Comparison of ENCODE assay signal across 21 cellular contexts in the genomic region with DNA sequence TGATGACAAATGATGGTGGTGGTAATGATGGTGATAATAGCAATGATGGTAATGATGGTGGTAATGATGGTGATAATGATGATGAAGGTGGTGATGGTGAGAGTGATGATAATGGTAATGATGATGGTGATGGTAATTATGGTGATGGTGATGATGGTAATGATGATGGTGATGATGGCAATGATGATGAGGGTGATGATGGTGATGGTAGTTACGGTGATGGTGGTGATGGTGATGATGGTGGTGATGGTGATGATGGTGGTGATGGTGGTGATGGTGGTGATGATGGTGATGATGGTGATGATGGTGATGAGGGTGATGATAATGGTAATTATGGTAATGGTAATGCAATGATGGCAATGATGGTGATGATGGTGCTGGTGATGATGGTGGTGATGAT.
DNase-seq lines count a peak whose midpoint lies in the region; ATAC-seq, FAIRE-seq and TF ChIP-seq lines count a peak whose summit lies in the region.
"Had no signal": no experiment of that assay in that cellular context is flagged by ENCODE, and none has a peak within 500 bp of the region (broad histone marks: within the 10 kb centered on the region; RNA-seq: fewer than 3 reads in every experiment).

No MANE protein-coding gene starts in this region.

- WGBS in GM12878 (ENCODE audit: insufficient coverage, insufficient replicate concordance, low lambda C conversion rate, missing lambda C conversion rate): 75% methylated on average over 1 of the region's 1 CpG

- H3K4me1 ChIP-seq in GM12878 (ENCODE audit: control insufficient read depth, insufficient read depth, low read length) (no peaks in the 10 kb centered on the region), SJCRH30 (peaks cover 7% of the 10 kb centered on the region; the same call in 1 of the 2 replicates)
- H3K4me1 ChIP-seq: BLaER1 had no signal

- H3K27me3 ChIP-seq in GM12878 (replicated peaks in 1 of 2; ENCODE audit: control insufficient read depth in 2 of 2, insufficient read depth in 2 of 2, low read length in 1 of 2) (no peaks in the 10 kb centered on the region), SJCRH30 (no peaks in the 10 kb centered on the region)
- H3K27me3 ChIP-seq: BLaER1 had no signal

- no peak for TF ChIP-seq RAD21 in GM12878 (IDR thresholded peaks at IDR 0.05; ENCODE audit: insufficient read depth, low read depth, low read length)

- intact Hi-C loops in GM12878 (cut with micrococcal nuclease; ENCODE audit: unreplicated experiment): no loop called here

- TF ChIP-seq CTCF in GM12878 (IDR thresholded peaks at IDR 0.05 in 2 of 3, conservative IDR thresholded peaks at IDR 0.05 in 1 of 3; ENCODE audit: control insufficient read depth in 2 of 3, extremely low read depth in 1 of 3, insufficient read depth in 1 of 3, low read depth in 3 of 3, low read length in 3 of 3): no peak

- H3K36me3 ChIP-seq in GM12878 (ENCODE audit: control insufficient read depth in 2 of 2, insufficient read depth in 2 of 2, low read length in 1 of 2): no peaks in the 10 kb centered on the region
- no peaks in the 10 kb centered on the region for H3K36me3 ChIP-seq in SJCRH30
- H3K36me3 ChIP-seq: BLaER1 had no signal

- no peak overlapping the region for H2AFZ ChIP-seq in GM12878 (ENCODE audit: control insufficient read depth, low read depth, low read length)
- H2AFZ ChIP-seq: GM23248 had no signal

- POLR2A ChIA-PET in GM12878 (lab: Charles Lee): no interaction called here

- no peak overlapping the region for H3K4me2 ChIP-seq in GM12878 (ENCODE audit: control insufficient read depth, insufficient read depth)
- H3K4me2 ChIP-seq: BLaER1 had no signal

- FAIRE-seq in HTR-8/SVneo (lab: Jason Lieb, UNC) (peak; percentile 98), GM12878 (lab: Jason Lieb, UNC) (no peak)
- FAIRE-seq: GM12891, GM18507 had no signal

- BruUV-seq in GM12878 (replicated peaks; lab: Mats Ljungman, UMichigan): no TSS peak

- in situ Hi-C loops in GM12878 (cut with MboI): no loop called here

- RAD21 ChIA-PET in GM12878 (lab: Charles Lee; ENCODE audit: unreplicated experiment): no interaction called here

- no peak for TF ChIP-seq EP300 in GM12878 (IDR thresholded peaks at IDR 0.05; ENCODE audit: borderline replicate concordance in 1 of 2, control insufficient read depth in 1 of 2, low read depth in 2 of 2, low read length in 2 of 2)

- SMC1A ChIA-PET in GM12878 (lab: Charles Lee; ENCODE audit: uncharacterized antibody, unreplicated experiment): no interaction called here

- H3K9me3 ChIP-seq in GM12878 (replicated peaks; ENCODE audit: control insufficient read depth, insufficient read depth, low read length) (no peaks in the 10 kb centered on the region), SJCRH30 (replicated peaks) (no peaks in the 10 kb centered on the region)
- H3K9me3 ChIP-seq: BLaER1, Caco-2 had no signal

- CTCF ChIA-PET in GM12878 (lab: Yijun Ruan, JAX): interaction anchor here (0.8 to 1.8 kb wide), 2 partner anchors 15 to 32 kb away, joined by 3 to 4 read pairs; no protein-coding TSS in a partner anchor

- DNase-seq in HTR-8/SVneo (ENCODE audit: insufficient read length, low spot score) (no peak), GM12878 (ENCODE audit: low read depth, low spot score) (no peak), islet precursor cell (peak; percentile 0), DMS53 (lab: John Stamatoyannopoulos, UW) (no peak), SJCRH30 (no peak)
- DNase-seq in stimulated activated CD4-positive, alpha-beta T cell treated with anti-CD3 and anti-CD28 coated beads, Interleukin-4, amount 100 ng/mL, for 24 hours: no peak
- DNase-seq: Caco-2; CD4-positive, CD25-positive, alpha-beta regulatory T cell; CD8-positive, alpha-beta T cell; DMS153; DMS79; EL; GDM1; GM23248; H9; HFFc6 had no signal

- no peak overlapping the region for H3K9ac ChIP-seq in GM12878 (ENCODE audit: control insufficient read depth, insufficient read depth, low read length)
- H3K9ac ChIP-seq: BLaER1, GM23248 had no signal

- no peak for TF ChIP-seq POLR2A in GM12878 (IDR thresholded peaks at IDR 0.05; ENCODE audit: low read depth, low read length)

- no peak overlapping the region for H3K27ac ChIP-seq in GM12878 (ENCODE audit: control insufficient read depth, insufficient read depth)
- no peak overlapping the region for H3K27ac ChIP-seq in SJCRH30
- H3K27ac ChIP-seq: BLaER1, C4-2B, GM23248 had no signal

- no peaks in the 10 kb centered on the region for H4K20me1 ChIP-seq in GM12878 (ENCODE audit: control insufficient read depth, insufficient read depth)
- H4K20me1 ChIP-seq: BLaER1 had no signal

- no peak for ATAC-seq in GM12878
- ATAC-seq: CD8-positive, alpha-beta T cell; HCT116 had no signal

- H3K4me3 ChIP-seq in GM12878 (no peak overlapping the region), SJCRH30 (no peak overlapping the region)
- H3K4me3 ChIP-seq: BLaER1, GM23248 had no signal

- H3K79me2 ChIP-seq in GM12878 (ENCODE audit: control insufficient read depth, insufficient read depth, low read length): no peaks in the 10 kb centered on the region

TF ChIP-seq in GM12878, 131 proteins besides CTCF, POLR2A, EP300 and RAD21:
- TF ChIP-seq DPF2 (IDR thresholded peaks at IDR 0.05) (no peak), HDGF (IDR thresholded peaks at IDR 0.05) (0 out of 2 replicates have a peak, but pooled peaks have one; percentile 56), SREBF2 (IDR thresholded peaks at IDR 0.05; ENCODE audit: low read length) (no peak), IKZF2 (IDR thresholded peaks at IDR 0.05) (no peak), ZBED1 (IDR thresholded peaks at IDR 0.05; ENCODE audit: borderline replicate concordance) (no peak), NFXL1 (IDR thresholded peaks at IDR 0.05; ENCODE audit: borderline replicate concordance) (no peak), MYB (IDR thresholded peaks at IDR 0.05; ENCODE audit: borderline replicate concordance, low read depth, low read length) (no peak), EED (IDR thresholded peaks at IDR 0.05; ENCODE audit: low read depth) (no peak), BHLHE40 (IDR thresholded peaks at IDR 0.05; ENCODE audit: borderline replicate concordance in 1 of 2, low read depth in 2 of 2, low read length in 1 of 2) (no peak)
TF ChIP-seq in GM12878: peak in this region for 1.
